7 cellular contexts compared by ENCODE assay signal in genomic region chr1:169462385-169462784, GRCh38. TPM values are rescaled to one million over a fixed set of nuclear protein-coding genes. Genes with fewer than 3 reads are reported as not detected.
"Had no signal": no experiment of that assay in that cellular context is flagged by ENCODE, and none has a peak within 500 bp of the region (broad histone marks: within the 10 kb centered on the region; RNA-seq: fewer than 3 reads in every experiment).

No MANE protein-coding gene starts in this region.

- H3K4me2 ChIP-seq: KMS-11 had no signal

- H3K9ac ChIP-seq: KMS-11 had no signal

- H3K36me3 Mint-ChIP-seq: IgD-negative memory B cell had no signal

- H3K4me3 Mint-ChIP-seq: IgD-negative memory B cell had no signal

- H3K27ac Mint-ChIP-seq: IgD-negative memory B cell had no signal

- FAIRE-seq: HTR-8/SVneo had no signal

- DNase-seq: IMR-90, KBM-7, KG1 had no signal

- H3K27ac ChIP-seq: HL-60, KMS-11 had no signal

RNA-seq across cellular contexts. Expression of gene CCDC181, which starts 35.1 kb away (rescaled TPM):
- total RNA-seq: IMR-90 had no signal
- polyA plus RNA-seq: IgD-negative memory B cell had no signal
